10 cellular contexts compared by ENCODE assay signal in the genomic region with DNA sequence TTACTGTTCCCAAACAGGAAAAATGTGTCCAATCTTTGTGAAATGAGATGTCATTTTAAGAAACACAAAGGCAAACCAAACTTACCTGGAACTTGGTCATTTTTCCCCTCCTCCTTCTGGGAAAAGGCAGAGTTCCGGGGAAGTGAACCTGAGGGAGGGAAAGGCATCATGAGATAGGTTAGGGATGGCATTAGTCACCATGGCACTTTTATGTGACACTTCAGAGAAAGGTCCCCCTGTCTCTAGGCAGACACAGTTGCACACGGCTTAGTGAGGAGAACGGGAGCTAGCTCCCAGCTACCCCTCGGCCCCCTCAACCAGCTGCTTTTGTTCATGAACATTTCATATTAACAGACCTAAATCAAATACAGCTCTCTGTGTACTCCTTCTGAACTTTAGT. TPM values are rescaled to one million over a fixed set of nuclear protein-coding genes. Genes with fewer than 3 reads are reported as not detected.
DNase-seq lines count a peak whose midpoint lies in the region; ATAC-seq and TF ChIP-seq lines count a peak whose summit lies in the region.
"Had no signal": no experiment of that assay in that cellular context is flagged by ENCODE, and none has a peak within 500 bp of the region (broad histone marks: within the 10 kb centered on the region; RNA-seq: fewer than 3 reads in every experiment).

No MANE protein-coding gene starts in this region.

- no peak for DNase-seq in CD4-positive, alpha-beta T cell
- DNase-seq in HFFc6 (no peak), astrocyte of the cerebellum (ENCODE audit: low read depth) (no peak), tibial nerve (ENCODE audit: low spot score in 2 of 2) (no peak), NCI-H2196 treated with DMSO at 0.1 percent for 48 hours (lab: John Stamatoyannopoulos, UW; ENCODE audit: unreplicated experiment) (no peak), CD14-positive monocyte (ENCODE audit: low spot score) (no peak)
- DNase-seq: activated CD4-positive, CD25-positive, alpha-beta regulatory T cell; GF-D8 had no signal

- H3K9me3 ChIP-seq in CD4-positive, alpha-beta T cell (ENCODE audit: control insufficient read depth, low read length), result no peaks in the 10 kb centered on the region
- peaks cover 0 to 25% (median 3%) of the 10 kb centered on the region in 4 donors for H3K9me3 ChIP-seq in tibial nerve

- CTCF ChIA-PET in CD4-positive, alpha-beta T cell (lab: Charles Lee), result no interaction called here

- H3K4me1 ChIP-seq in tibial nerve, result peaks cover 0 to 17% (median 0%) of the 10 kb centered on the region in 4 donors

- ATAC-seq in CD4-positive, alpha-beta T cell (ENCODE audit: poor library complexity), result no peak

- 59 to 61% methylated on average over 4 of the region's 4 CpGs for WGBS in tibial nerve, 2 donors

- H3K27ac Mint-ChIP-seq in CD4-positive, alpha-beta T cell, result no peak overlapping the region
- peak overlapping the region; percentile 93 for H3K27ac Mint-ChIP-seq in HFFc6
- H3K27ac Mint-ChIP-seq in nephron, result peak overlapping the region; percentile 89 to 96 (median 91)
- no peak overlapping the region for H3K27ac Mint-ChIP-seq in CD14-positive monocyte

- TF ChIP-seq CTCF in CD4-positive, alpha-beta T cell (IDR thresholded peaks at IDR 0.05), result no peak
- TF ChIP-seq CTCF in HFFc6 (IDR thresholded peaks at IDR 0.05) (no peak), astrocyte of the cerebellum (IDR thresholded peaks at IDR 0.05; ENCODE audit: low read depth, low read length, missing control alignments) (no peak), nephron (IDR thresholded peaks at IDR 0.05; ENCODE audit: unreplicated experiment in 3 of 3) (no peak), tibial nerve (IDR thresholded peaks at IDR 0.05) (no peak), CD14-positive monocyte (IDR thresholded peaks at IDR 0.05) (no peak)

- TF ChIP-seq POLR2A in tibial nerve (IDR thresholded peaks at IDR 0.05), result no peak

- no peaks in the 10 kb centered on the region for H3K27me3 Mint-ChIP-seq in CD4-positive, alpha-beta T cell
- H3K27me3 Mint-ChIP-seq in HFFc6 (ENCODE audit: insufficient read depth) (peaks cover 1% of the 10 kb centered on the region), nephron (ENCODE audit: low read depth) (no peaks in the 10 kb centered on the region), CD14-positive monocyte (ENCODE audit: low read depth in 3 of 3) (peaks cover 1 to 3% (median 2%) of the 10 kb centered on the region in 3 donors)

- peaks cover 5% of the 10 kb centered on the region for H3K9me3 Mint-ChIP-seq in CD4-positive, alpha-beta T cell
- H3K9me3 Mint-ChIP-seq in HFFc6 (no peaks in the 10 kb centered on the region), nephron (peaks cover 21% of the 10 kb centered on the region), CD14-positive monocyte (peaks cover 11 to 43% (median 32%) of the 10 kb centered on the region in 7 donors)

- H3K4me3 ChIP-seq in astrocyte of the cerebellum (ENCODE audit: low read depth, low read length), result peak overlapping the region; percentile 54
- H3K4me3 ChIP-seq in tibial nerve, result no peak overlapping the region

- TF ChIP-seq EP300 in tibial nerve (IDR thresholded peaks at IDR 0.05), result no peak

- in situ Hi-C loops in astrocyte of the cerebellum (cut with HindIII; ENCODE audit: low sequenced_read_pairs), result no loop called here

- POLR2A ChIA-PET in CD4-positive, alpha-beta T cell (lab: Charles Lee), result no interaction called here

- H3K27ac ChIP-seq in CD4-positive, alpha-beta T cell (ENCODE audit: low read depth, low read length), result no peak overlapping the region
- no peak overlapping the region for H3K27ac ChIP-seq in tibial nerve
- H3K27ac ChIP-seq: HL-60 had no signal

- intact Hi-C loops in CD4-positive, alpha-beta T cell (cut with DNase I, micrococcal nuclease), result loop anchor here in 1 of 2 experiments (5.0 to 10.0 kb wide), 2 partner anchors 189 to 366 kb away; a partner anchor contains a TSS
- intact Hi-C loops in CD14-positive monocyte (cut with micrococcal nuclease), result no loop called here

- no peaks in the 10 kb centered on the region for H3K27me3 ChIP-seq in CD4-positive, alpha-beta T cell (ENCODE audit: control insufficient read depth, insufficient read depth, low read length)
- no peaks in the 10 kb centered on the region for H3K27me3 ChIP-seq in tibial nerve

- peak overlapping the region; percentile 92 for H3K4me3 Mint-ChIP-seq in CD4-positive, alpha-beta T cell
- peak overlapping the region; percentile 95 for H3K4me3 Mint-ChIP-seq in HFFc6
- H3K4me3 Mint-ChIP-seq in nephron, result peak overlapping the region; percentile 95 to 99 (median 98)
- no peak overlapping the region for H3K4me3 Mint-ChIP-seq in CD14-positive monocyte

- peaks cover 62% of the 10 kb centered on the region for H3K36me3 Mint-ChIP-seq in CD4-positive, alpha-beta T cell (ENCODE audit: low read depth)
- H3K36me3 Mint-ChIP-seq in HFFc6 (ENCODE audit: low read depth), result no peaks in the 10 kb centered on the region; the same call in 1 of the 2 replicates
- H3K36me3 Mint-ChIP-seq in nephron (ENCODE audit: low read depth), result peaks cover 41% of the 10 kb centered on the region
- H3K36me3 Mint-ChIP-seq in CD14-positive monocyte, result peaks cover 32 to 35% of the 10 kb centered on the region in 2 donors

- H3K4me1 Mint-ChIP-seq in CD4-positive, alpha-beta T cell (ENCODE audit: low read depth), result peaks cover 18% of the 10 kb centered on the region
- peaks cover 21% of the 10 kb centered on the region for H3K4me1 Mint-ChIP-seq in HFFc6 (ENCODE audit: low read depth)
- peaks cover 18% of the 10 kb centered on the region for H3K4me1 Mint-ChIP-seq in nephron
- H3K4me1 Mint-ChIP-seq in CD14-positive monocyte, result peaks cover 16% of the 10 kb centered on the region

- peaks cover 0 to 43% (median 17%) of the 10 kb centered on the region in 3 donors for H3K36me3 ChIP-seq in tibial nerve

RNA-seq across cellular contexts. Expression of a gene that starts 1.5 kb away (rescaled TPM):
- total RNA-seq in CD4-positive, alpha-beta T cell, result 1 to 10 TPM; 2.4 TPM
- 1 to 10 TPM; 1.6 to 2.1 (median 1.9) TPM for total RNA-seq in HFFc6 (2021; fragmentation: NEBNext Ultra II Directional; extraction: Animal tissue kit (Norgen Biotek cat#: 25700))
- 1 to 10 TPM; 5.5 to 9.8 (median 6.3) TPM for total RNA-seq in tibial nerve
- polyA plus RNA-seq in CD14-positive monocyte, result under 1 TPM; 0.64 to 0.92 TPM

RNA-seq across cellular contexts. Expression of a gene that starts 43.6 kb away (rescaled TPM):
- under 1 TPM in 1 of 2 experiments, not detected in 1; 0.47 TPM for total RNA-seq in CD4-positive, alpha-beta T cell
- 1 to 10 TPM in 1 of 6 experiments, under 1 TPM in 5; 0.36 to 1.2 (median 0.68) TPM for total RNA-seq in HFFc6 (2021; fragmentation: NEBNext Ultra II Directional; extraction: Animal tissue kit (Norgen Biotek cat#: 25700))
- total RNA-seq in tibial nerve, result 1 to 10 TPM in 1 of 4 donors, under 1 TPM in 2, not detected in 1; 0.44 to 1.2 (median 0.63) TPM
- polyA plus RNA-seq in CD14-positive monocyte, result under 1 TPM; 0.05 to 0.08 TPM

RNA-seq across cellular contexts. Expression of a gene that starts 53.2 kb away (rescaled TPM):
- under 1 TPM in 1 of 2 experiments, not detected in 1; 0.08 TPM for total RNA-seq in CD4-positive, alpha-beta T cell
- 1 to 10 TPM; 2.4 to 4.5 (median 3.1) TPM for total RNA-seq in HFFc6 (2021; fragmentation: NEBNext Ultra II Directional; extraction: Animal tissue kit (Norgen Biotek cat#: 25700))
- 1 to 10 TPM; 5.0 to 5.9 (median 5.3) TPM for total RNA-seq in tibial nerve
- not detected for polyA plus RNA-seq in CD14-positive monocyte

Comparison
In these comparisons a context has a peak if more than half of its experiments do, and no peak if none do; other contexts are left out.
1. H3K27ac Mint-ChIP-seq: peak in HFFc6 (single experiment) and nephron (3 of 3); none in CD4-positive, alpha-beta T cell (single experiment) and CD14-positive monocyte (0 of 7).
2. H3K4me3 Mint-ChIP-seq: peak in CD4-positive, alpha-beta T cell (single experiment), HFFc6 (single experiment) and nephron (3 of 3); none in CD14-positive monocyte (0 of 2).